In genomic region chr12:105170139-105170538, GRCh38 we compare ENCODE assay signal across 26 cellular contexts.
"Had no signal": no experiment of that assay in that cellular context is flagged by ENCODE, and none has a peak within 500 bp of the region (broad histone marks: within the 10 kb centered on the region; RNA-seq: fewer than 3 reads in every experiment).

No MANE protein-coding gene starts in this region.

- H3K4me3 ChIP-seq: MG63, SK-N-MC had no signal

- H3K27ac Mint-ChIP-seq: T-helper 2 cell treated with Interferon-gamma antibody and Interleukin-4, amounts not matched to agents 5 μg/mL and 100 μg/mL, for 36 hours had no signal

- H3K4me1 Mint-ChIP-seq: activated naive CD8-positive, alpha-beta T cell treated with anti-CD3 and anti-CD28 coated beads, Interleukin-2, amount 50 U/mL, for 24 hours; brain had no signal

- H3K27me3 Mint-ChIP-seq: activated CD8-positive, alpha-beta T cell treated with anti-CD3 and anti-CD28 coated beads for 36 hours; activated naive CD8-positive, alpha-beta T cell treated with anti-CD3 and anti-CD28 coated beads, Interleukin-2, amount 50 U/mL, for 24 hours; brain had no signal

- H3K9me3 Mint-ChIP-seq: activated CD8-positive, alpha-beta T cell treated with anti-CD3 and anti-CD28 coated beads for 36 hours; activated naive CD4-positive, alpha-beta T cell treated with anti-CD3 and anti-CD28 coated beads, Interleukin-2, amount 50 U/mL, for 72 hours; activated naive CD8-positive, alpha-beta T cell treated with anti-CD3 and anti-CD28 coated beads, Interleukin-2, amount 50 U/mL, for 24 hours; brain; T-helper 2 cell treated with Interferon-gamma antibody and Interleukin-4, amounts not matched to agents 5 μg/mL and 100 μg/mL, for 36 hours had no signal

- H3K27me3 ChIP-seq: MG63 had no signal

- H3K27ac ChIP-seq: SK-N-MC had no signal

- DNase-seq: activated CD4-positive, alpha-beta T cell treated with anti-CD3 and anti-CD28 coated beads for 4 hours; activated CD8-positive, alpha-beta memory T cell treated with anti-CD3 and anti-CD28 coated beads, Interleukin-2, amount 50 U/mL, for 4 hours; activated CD8-positive, alpha-beta T cell treated with anti-CD3 and anti-CD28 coated beads for 36 hours; activated naive CD8-positive, alpha-beta T cell treated with anti-CD3 and anti-CD28 coated beads, Interleukin-2, amount 50 U/mL, for 24 hours; amniotic stem cell; MG63; NCI-H1105; NCI-H1436; NCI-H1694 treated with DMSO at 0.1 percent for 48 hours; NCI-H2029 treated with DMSO at 0.1 percent for 48 hours; NCI-H345; NCI-H510A; NCI-H526 treated with DMSO at 0.1 percent for 48 hours; NCI-H82; NK-92 treated with Interleukin-12 subunit alpha and Interleukin-12 subunit beta, amount 100 ng/mL, for 24 hours; RPMI8226; T-helper 1 cell had no signal

- FAIRE-seq: astrocyte, colon had no signal

- ATAC-seq: activated CD4-positive, CD25-positive, alpha-beta regulatory T cell treated with anti-CD3 and anti-CD28 coated beads, Interleukin-2, amount 50 U/mL, for 24 hours; activated CD8-positive, alpha-beta T cell treated with anti-CD3 and anti-CD28 coated beads for 36 hours; activated naive CD4-positive, alpha-beta T cell treated with anti-CD3 and anti-CD28 coated beads, Interleukin-2, amount 50 U/mL, for 72 hours; activated naive CD8-positive, alpha-beta T cell treated with anti-CD3 and anti-CD28 coated beads, Interleukin-2, amount 50 U/mL, for 24 hours; Panc1; Right ventricle myocardium inferior had no signal

- H3K9me3 ChIP-seq: MG63 had no signal

- H3K4me3 Mint-ChIP-seq: activated CD8-positive, alpha-beta T cell treated with anti-CD3 and anti-CD28 coated beads for 36 hours; activated naive CD8-positive, alpha-beta T cell treated with anti-CD3 and anti-CD28 coated beads, Interleukin-2, amount 50 U/mL, for 24 hours; brain; T-helper 2 cell treated with Interferon-gamma antibody and Interleukin-4, amounts not matched to agents 5 μg/mL and 100 μg/mL, for 36 hours had no signal
